ENCODE assay signal across 8 cellular contexts in genomic region chr6:166343157-166343502, GRCh38. TPM values are rescaled to one million over a fixed set of nuclear protein-coding genes. Genes with fewer than 3 reads are reported as not detected.
DNase-seq lines count a peak whose midpoint lies in the region; ATAC-seq and TF ChIP-seq lines count a peak whose summit lies in the region.

No MANE protein-coding gene starts in this region.

- no peak for TF ChIP-seq CTCF in BJ (IDR thresholded peaks at IDR 0.05; ENCODE audit: insufficient read depth, low read depth, low read length)
- TF ChIP-seq CTCF in tibial nerve (IDR thresholded peaks at IDR 0.05), result no peak

- H3K27me3 ChIP-seq in BJ (ENCODE audit: control insufficient read depth, insufficient read depth, low read length) (no peaks in the 10 kb centered on the region), tibial nerve (no peaks in the 10 kb centered on the region)

- H3K27ac ChIP-seq in tibial nerve, result peak overlapping the region; percentile 90 to 98 (median 94)

- DNase-seq in BJ (ENCODE audit: low read depth), result no peak
- no peak for DNase-seq in left colon
- DNase-seq in tibial nerve (ENCODE audit: low spot score in 2 of 2), result no peak
- no peak for DNase-seq in iPS-NIHi11 (ENCODE audit: low spot score)
- DNase-seq in stimulated activated CD4-positive, alpha-beta T cell treated with anti-CD3 and anti-CD28 coated beads, Interleukin-4, amount 100 ng/mL, for 4 hours, result no peak

- TF ChIP-seq POLR2A in tibial nerve (IDR thresholded peaks at IDR 0.05), result no peak

- POLR2A ChIA-PET in BJ (lab: Charles Lee), result no interaction called here

- H3K36me3 ChIP-seq in BJ (ENCODE audit: control insufficient read depth, insufficient read depth, low read length) (0 out of 2 replicates have a peak, but pooled peaks cover 1% of the 10 kb centered on the region), tibial nerve (peaks cover 0 to 6% (median 0%) of the 10 kb centered on the region in 3 donors)

- H3K27ac Mint-ChIP-seq in activated naive CD8-positive, alpha-beta T cell, result peak overlapping the region; percentile 62

- peak overlapping the region; percentile 94 for H3K4me3 Mint-ChIP-seq in activated naive CD8-positive, alpha-beta T cell

- no peaks in the 10 kb centered on the region for H3K36me3 Mint-ChIP-seq in activated naive CD8-positive, alpha-beta T cell

- H3K27me3 Mint-ChIP-seq in activated naive CD8-positive, alpha-beta T cell, result no peaks in the 10 kb centered on the region

- no peaks in the 10 kb centered on the region for H3K9me3 Mint-ChIP-seq in activated naive CD8-positive, alpha-beta T cell (ENCODE audit: low read depth)

- H3K4me3 ChIP-seq in BJ (ENCODE audit: low read depth, low read length), result peak overlapping the region; percentile 92
- H3K4me3 ChIP-seq in tibial nerve, result peak overlapping the region; percentile 76 to 99 (median 84)

- CTCF ChIA-PET in BJ (lab: Yijun Ruan, JAX), result interaction anchor here (1.3 kb wide), 1 partner anchor 38 kb away, joined by 5 read pairs; no protein-coding TSS in a partner anchor

- H3K4me1 ChIP-seq in tibial nerve, result peaks cover 0 to 44% (median 23%) of the 10 kb centered on the region in 4 donors

- no peaks in the 10 kb centered on the region for H3K9me3 ChIP-seq in tibial nerve

- no peak for TF ChIP-seq EP300 in tibial nerve (IDR thresholded peaks at IDR 0.05)

- intact Hi-C loops in left colon (cut with DNase I, micrococcal nuclease), result loop anchor here in 1 of 2 donors (5.0 kb wide), 1 partner anchor 44 kb away; no protein-coding TSS in a partner anchor

- WGBS in tibial nerve, 2 donors, result 18 to 20% methylated on average over 3 of the region's 3 CpGs

- ATAC-seq in GM19395 (IDR thresholded peaks at IDR 0.05; ENCODE audit: unreplicated experiment) (peak; percentile 49), HG03469 (IDR thresholded peaks at IDR 0.05; ENCODE audit: unreplicated experiment) (peak; percentile 26), left colon (peak; percentile 6)

- H3K4me1 Mint-ChIP-seq in activated naive CD8-positive, alpha-beta T cell (ENCODE audit: low read depth), result peaks cover 13% of the 10 kb centered on the region

RNA-seq across cellular contexts. Expression of gene SFT2D1, which starts 0.8 kb away (rescaled TPM):
- 24.9 and 53.6 TPM in 2 replicates for polyA plus RNA-seq in BJ (2011; rRNA removed)
- polyA minus RNA-seq in BJ (2011; rRNA and poly(A)+ RNA removed), result 13.7 and 14.9 TPM in 2 replicates
- total RNA-seq in left colon, result 10 to 100 TPM; 57.7 to 64.7 TPM
- total RNA-seq in tibial nerve, result 10 to 100 TPM; 41.1 to 59.4 (median 54.8) TPM

RNA-seq across cellular contexts. Expression of gene PRR18, which starts 34.9 kb away (rescaled TPM):
- polyA plus RNA-seq in BJ (2011; rRNA removed), result not detected in 2 replicates
- not detected in 2 replicates for polyA minus RNA-seq in BJ (2011; rRNA and poly(A)+ RNA removed)
- total RNA-seq in left colon (not detected), tibial nerve (under 1 TPM in 3 of 4 donors, not detected in 1; 0.21 to 0.60 (median 0.44) TPM)

RNA-seq across cellular contexts. Expression of gene MPC1, which starts 39.6 kb away (rescaled TPM):
- polyA plus RNA-seq in BJ (2011; rRNA removed), result 19.2 and 27.5 TPM in 2 replicates
- 4.1 and 6.3 TPM in 2 replicates for polyA minus RNA-seq in BJ (2011; rRNA and poly(A)+ RNA removed)
- 100 to 1,000 TPM; 124 to 152 TPM for total RNA-seq in left colon
- total RNA-seq in tibial nerve, result 10 to 100 TPM; 29.8 to 70.1 (median 53.7) TPM
